ENCODE assay signal across 18 cellular contexts in genomic region chr2:10498525-10499274, GRCh38. TPM values are rescaled to one million over a fixed set of nuclear protein-coding genes. Genes with fewer than 3 reads are reported as not detected.
A peak's percentile ranks its signal among the peaks of the same experiment; 100 is the strongest.
DNase-seq lines count a peak whose midpoint lies in the region; ATAC-seq and TF ChIP-seq lines count a peak whose summit lies in the region.
"Had no signal": no experiment of that assay in that cellular context is flagged by ENCODE, and none has a peak within 500 bp of the region (broad histone marks: within the 10 kb centered on the region; RNA-seq: fewer than 3 reads in every experiment).

No MANE protein-coding gene starts in this region.

- TF ChIP-seq CTCF in heart right ventricle (IDR thresholded peaks at IDR 0.05), result no peak
- TF ChIP-seq CTCF in hepatocyte (IDR thresholded peaks at IDR 0.05; ENCODE audit: poor library complexity), result no peak

- H3K4me1 Mint-ChIP-seq in T-helper 17 cell, result peaks cover 20% of the 10 kb centered on the region

- no peaks in the 10 kb centered on the region for H3K79me2 ChIP-seq in hepatocyte

- peaks cover 7% of the 10 kb centered on the region for H3K36me3 Mint-ChIP-seq in T-helper 17 cell (ENCODE audit: low read depth)
- H3K36me3 Mint-ChIP-seq: brain; stimulated activated effector memory CD8-positive, alpha-beta T cell treated with anti-CD3 and anti-CD28 coated beads, Interleukin-12 subunit alpha, Interleukin-12 subunit beta, amount 100 ng/mL, for 72 hours had no signal

- H3K36me3 ChIP-seq in heart right ventricle, result no peaks in the 10 kb centered on the region
- H3K36me3 ChIP-seq in hepatocyte (replicated peaks; ENCODE audit: insufficient read depth, low read depth), result no peaks in the 10 kb centered on the region
- H3K36me3 ChIP-seq: right lobe of liver had no signal

- H3K4me3 ChIP-seq in right cardiac atrium (ENCODE audit: low read length), result no peak overlapping the region
- no peak overlapping the region for H3K4me3 ChIP-seq in heart right ventricle
- no peak overlapping the region for H3K4me3 ChIP-seq in hepatocyte
- H3K4me3 ChIP-seq: lung, right lobe of liver, testis had no signal

- H3K27ac Mint-ChIP-seq in T-helper 17 cell, result peak overlapping the region; percentile 84
- H3K27ac Mint-ChIP-seq: activated naive CD8-positive, alpha-beta T cell treated with anti-CD3 and anti-CD28 coated beads, Interleukin-2, amount 50 U/mL, for 24 hours; activated T-helper 2 cell treated with anti-CD3 and anti-CD28 coated beads, Interferon-gamma antibody, Interleukin-2, Interleukin-4, amounts not matched to agents 10 μg/mL and 5 μg/mL and 100 μg/mL, durations not matched to agents 14 hours and 24 hours and 36 hours; stimulated activated effector memory CD8-positive, alpha-beta T cell treated with anti-CD3 and anti-CD28 coated beads, Interleukin-12 subunit alpha, Interleukin-12 subunit beta, amount 100 ng/mL, for 72 hours had no signal

- peaks cover 30% of the 10 kb centered on the region for H3K27me3 Mint-ChIP-seq in T-helper 17 cell

- no peaks in the 10 kb centered on the region for H3K9me2 ChIP-seq in hepatocyte (replicated peaks; ENCODE audit: insufficient read depth)

- ATAC-seq in right cardiac atrium (peak; percentile 9 to 11), heart right ventricle (no peak), T-helper 17 cell (no peak), GM18870 (IDR thresholded peaks at IDR 0.05; ENCODE audit: unreplicated experiment) (no peak), HG02973 (IDR thresholded peaks at IDR 0.05; ENCODE audit: unreplicated experiment) (no peak)

- H3K4me1 ChIP-seq in right cardiac atrium (ENCODE audit: control insufficient read depth, insufficient read depth, low read length) (no peaks in the 10 kb centered on the region), heart right ventricle (peaks cover 0 to 7% (median 0%) of the 10 kb centered on the region in 9 donors), hepatocyte (ENCODE audit: insufficient read depth) (no peaks in the 10 kb centered on the region)
- H3K4me1 ChIP-seq: right lobe of liver, testis had no signal

- DNase-seq in right cardiac atrium, result no peak
- DNase-seq in heart right ventricle, result no peak
- DNase-seq in T-helper 17 cell, result no peak
- DNase-seq in myocyte (ENCODE audit: low read depth), result peak; percentile 26
- no peak for DNase-seq in DMS 273 treated with DMSO at 0.1 percent for 48 hours (lab: John Stamatoyannopoulos, UW)
- DNase-seq in hepatocyte (ENCODE audit: low spot score), result no peak
- DNase-seq: NCI-H1105, NCI-H2029 treated with DMSO at 0.1 percent for 48 hours, testis had no signal

- no peak overlapping the region for H2AFZ ChIP-seq in hepatocyte

- intact Hi-C loops in right cardiac atrium (cut with DNase I), result no loop called here
- intact Hi-C loops in heart right ventricle (cut with DNase I), result no loop called here

- H3K4me3 Mint-ChIP-seq in T-helper 17 cell, result no peak overlapping the region
- H3K4me3 Mint-ChIP-seq: activated naive CD8-positive, alpha-beta T cell treated with anti-CD3 and anti-CD28 coated beads, Interleukin-2, amount 50 U/mL, for 24 hours; HFFc6; stimulated activated effector memory CD8-positive, alpha-beta T cell treated with anti-CD3 and anti-CD28 coated beads, Interleukin-12 subunit alpha, Interleukin-12 subunit beta, amount 100 ng/mL, for 72 hours had no signal

- no peaks in the 10 kb centered on the region for H4K20me1 ChIP-seq in hepatocyte (ENCODE audit: insufficient read depth, poor library complexity, severe bottlenecking)

- WGBS in right cardiac atrium, result 90% methylated on average over 11 of the region's 11 CpGs
- 92 to 94% methylated on average over 11 of the region's 11 CpGs for WGBS in heart right ventricle, 2 donors
- 96% methylated on average over 11 of the region's 11 CpGs for WGBS in hepatocyte (ENCODE audit: low lambda C conversion rate, missing lambda C conversion rate)

- no peak overlapping the region for H3K4me2 ChIP-seq in hepatocyte

- H3K9me3 ChIP-seq in right cardiac atrium (ENCODE audit: control insufficient read depth, low read length) (no peaks in the 10 kb centered on the region), heart right ventricle (no peaks in the 10 kb centered on the region), T-helper 17 cell (ENCODE audit: control insufficient read depth, low read length, poor library complexity, severe bottlenecking) (no peaks in the 10 kb centered on the region), hepatocyte (ENCODE audit: low read depth) (no peaks in the 10 kb centered on the region)
- H3K9me3 ChIP-seq: right lobe of liver, testis had no signal

- H3K27me3 ChIP-seq in right cardiac atrium (ENCODE audit: control insufficient read depth, insufficient read depth) (no peaks in the 10 kb centered on the region), heart right ventricle (peaks cover 0 to 28% (median 11%) of the 10 kb centered on the region in 7 donors), hepatocyte (no peaks in the 10 kb centered on the region)
- H3K27me3 ChIP-seq: right lobe of liver, testis had no signal

- H3K27ac ChIP-seq in right cardiac atrium (ENCODE audit: low read length), result no peak overlapping the region
- no peak overlapping the region for H3K27ac ChIP-seq in heart right ventricle
- H3K27ac ChIP-seq in hepatocyte, result no peak overlapping the region
- H3K27ac ChIP-seq: right lobe of liver, testis had no signal

RNA-seq across cellular contexts. Expression of gene ODC1, which starts 50.6 kb away (rescaled TPM):
- total RNA-seq in right cardiac atrium (10 to 100 TPM; 35.2 to 47.9 (median 39.8) TPM), heart right ventricle (10 to 100 TPM; 25.4 to 92.8 (median 56.0) TPM), T-helper 17 cell (100 to 1,000 TPM; 118 to 149 TPM), myocyte (338 and 376 TPM in 2 replicates), hepatocyte (140 and 165 TPM in 2 replicates)
- polyA plus RNA-seq in right cardiac atrium (17.3 TPM), heart right ventricle (10 to 100 TPM in 1 of 2 donors, 1 to 10 TPM in 1; 4.1 to 81.9 TPM), hepatocyte (92.0 and 92.8 TPM in 2 replicates)
- 107 TPM for polyA plus RNA-seq in myocyte (2012)

Comparison
In these comparisons a context has a peak if more than half of its experiments do, and no peak if none do; other contexts are left out.
1. ATAC-seq: peak in right cardiac atrium (2 of 2); none in heart right ventricle (0 of 8), T-helper 17 cell (single experiment), GM18870 (single experiment) and HG02973 (single experiment).